ENCODE assay signal across 8 cellular contexts in genomic region chr7:107501593-107501992, GRCh38. TPM values are rescaled to one million over a fixed set of nuclear protein-coding genes. Genes with fewer than 3 reads are reported as not detected.
A peak's percentile ranks its signal among the peaks of the same experiment; 100 is the strongest.
DNase-seq lines count a peak whose midpoint lies in the region; ATAC-seq and TF ChIP-seq lines count a peak whose summit lies in the region.

No MANE protein-coding gene starts in this region.

- DNase-seq in CD4-positive, alpha-beta memory T cell = peak in 4 of 5 donors; percentile 4 to 7 (median 6)
- DNase-seq in GM20000 (ENCODE audit: low spot score) (peak; percentile 10), Peyer's patch (no peak), epithelial cell of proximal tubule (ENCODE audit: low read depth) (no peak), retinal pigment epithelial cell (ENCODE audit: low read depth) (peak; percentile 16), NCI-H2107 treated with DMSO at 0.1 percent for 48 hours (lab: John Stamatoyannopoulos, UW; ENCODE audit: unreplicated experiment) (no peak)

- no peak overlapping the region for H3K27ac ChIP-seq in CD4-positive, alpha-beta memory T cell (ENCODE audit: low read depth, low read length)
- no peak overlapping the region for H3K27ac ChIP-seq in Peyer's patch

- POLR2A ChIA-PET in CD4-positive, alpha-beta memory T cell (lab: Charles Lee; ENCODE audit: partially characterized antibody) = no interaction called here

- no peak overlapping the region for H3K4me3 Mint-ChIP-seq in CD4-positive, alpha-beta memory T cell

- no peaks in the 10 kb centered on the region for H3K9me3 ChIP-seq in CD4-positive, alpha-beta memory T cell (ENCODE audit: control insufficient read depth in 1 of 2, low read length in 2 of 2)
- H3K9me3 ChIP-seq in Peyer's patch = no peaks in the 10 kb centered on the region

- CTCF ChIA-PET in CD4-positive, alpha-beta memory T cell (lab: Charles Lee; ENCODE audit: partially characterized antibody) = interaction anchor here (1.0 to 1.6 kb wide), 3 partner anchors 39 to 378 kb away, joined by 3 to 4 read pairs (median 3); no protein-coding TSS in a partner anchor

- intact Hi-C loops in CD4-positive, alpha-beta memory T cell (cut with micrococcal nuclease) = loop anchor here (5.0 kb wide), 1 partner anchor 354 kb away; no protein-coding TSS in a partner anchor

- TF ChIP-seq CTCF in GM20000 (IDR thresholded peaks at IDR 0.05; ENCODE audit: extremely low read depth, missing control alignments) (no peak), Peyer's patch (IDR thresholded peaks at IDR 0.05) (peak in 4 of 6 experiments; percentile 19 to 48 (median 37)), epithelial cell of proximal tubule (conservative IDR thresholded peaks at IDR 0.05; ENCODE audit: low read depth, low read length) (peak; percentile 63), retinal pigment epithelial cell (conservative IDR thresholded peaks at IDR 0.05; ENCODE audit: low read depth, low read length) (peak; percentile 61)

- H3K27ac Mint-ChIP-seq in CD4-positive, alpha-beta memory T cell = no peak overlapping the region

- TF ChIP-seq POLR2A in Peyer's patch (IDR thresholded peaks at IDR 0.05) = no peak

- no peaks in the 10 kb centered on the region for H3K27me3 ChIP-seq in CD4-positive, alpha-beta memory T cell (ENCODE audit: insufficient read depth, low read length)
- no peaks in the 10 kb centered on the region for H3K27me3 ChIP-seq in Peyer's patch

- H3K4me1 Mint-ChIP-seq in CD4-positive, alpha-beta memory T cell = peaks cover 15 to 45% (median 25%) of the 10 kb centered on the region in 4 donors

- ATAC-seq in HG02798 (IDR thresholded peaks at IDR 0.05; ENCODE audit: poor library complexity, unreplicated experiment) (no peak), HG02981 (IDR thresholded peaks at IDR 0.05; ENCODE audit: unreplicated experiment) (no peak)

- no peak overlapping the region for H3K4me3 ChIP-seq in CD4-positive, alpha-beta memory T cell (ENCODE audit: low read length in 2 of 2)
- H3K4me3 ChIP-seq in Peyer's patch (no peak overlapping the region), epithelial cell of proximal tubule (ENCODE audit: low read depth, low read length) (no peak overlapping the region), retinal pigment epithelial cell (ENCODE audit: low read length) (no peak overlapping the region)

- no peaks in the 10 kb centered on the region for H3K9me3 Mint-ChIP-seq in CD4-positive, alpha-beta memory T cell

- peaks cover 16 to 26% of the 10 kb centered on the region in 2 donors for H3K36me3 Mint-ChIP-seq in CD4-positive, alpha-beta memory T cell

- H3K36me3 ChIP-seq in CD4-positive, alpha-beta memory T cell (ENCODE audit: insufficient read depth, low read length) = peaks cover 5% of the 10 kb centered on the region
- H3K36me3 ChIP-seq in Peyer's patch = no peaks in the 10 kb centered on the region

- H3K4me1 ChIP-seq in CD4-positive, alpha-beta memory T cell (ENCODE audit: insufficient read depth, low read length) = no peaks in the 10 kb centered on the region
- peaks cover 0 to 8% (median 0%) of the 10 kb centered on the region in 4 donors for H3K4me1 ChIP-seq in Peyer's patch

- H3K27me3 Mint-ChIP-seq in CD4-positive, alpha-beta memory T cell = no peaks in the 10 kb centered on the region

RNA-seq across cellular contexts. Expression of gene GPR22, which starts 31.7 kb away (rescaled TPM):
- not detected for total RNA-seq in CD4-positive, alpha-beta memory T cell
- polyA plus RNA-seq in CD4-positive, alpha-beta memory T cell = under 1 TPM; 0.12 to 0.98 TPM
- total RNA-seq in Peyer's patch (not detected), epithelial cell of proximal tubule (not detected in 2 replicates)

Comparison
In these comparisons a context has a peak if more than half of its experiments do, and no peak if none do; other contexts are left out.
1. DNase-seq: peak in CD4-positive, alpha-beta memory T cell (4 of 5), GM20000 (single experiment) and retinal pigment epithelial cell (single experiment); none in Peyer's patch (0 of 3), epithelial cell of proximal tubule (single experiment) and NCI-H2107 treated with DMSO at 0.1 percent for 48 hours (single experiment).